ENCODE assay signal across 10 cellular contexts in genomic region chr3:189512039-189512438, GRCh38.
DNase-seq lines count a peak whose midpoint lies in the region; ATAC-seq, FAIRE-seq and TF ChIP-seq lines count a peak whose summit lies in the region.
"Had no signal": no experiment of that assay in that cellular context is flagged by ENCODE, and none has a peak within 500 bp of the region (broad histone marks: within the 10 kb centered on the region; RNA-seq: fewer than 3 reads in every experiment).

No MANE protein-coding gene starts in this region.

- H3K4me1 ChIP-seq in kidney (ENCODE audit: control insufficient read depth in 1 of 2, insufficient read depth in 1 of 2, low read depth in 1 of 2, low read length in 2 of 2), result no peaks in the 10 kb centered on the region
- H3K4me1 ChIP-seq in esophagus muscularis mucosa, result peaks cover 0 to 21% (median 16%) of the 10 kb centered on the region in 4 donors

- no peak overlapping the region for H3K4me3 ChIP-seq in kidney (ENCODE audit: low read length in 2 of 2)
- no peak overlapping the region for H3K4me3 ChIP-seq in esophagus muscularis mucosa

- intact Hi-C loops in kidney (cut with DNase I), result no loop called here
- intact Hi-C loops in esophagus muscularis mucosa (cut with DNase I), result no loop called here

- no peak for FAIRE-seq in kidney (lab: Jason Lieb, UNC)

- H3K27ac ChIP-seq in epithelial cell of prostate, result peak overlapping the region; percentile 93
- H3K27ac ChIP-seq in kidney (ENCODE audit: low read depth in 2 of 2, low read length in 2 of 2), result no peak overlapping the region
- H3K27ac ChIP-seq in esophagus muscularis mucosa (replicated peaks in 1 of 4), result no peak overlapping the region

- no peak overlapping the region for H3K9ac ChIP-seq in kidney (ENCODE audit: low read length in 2 of 2)

- DNase-seq in epithelial cell of prostate (ENCODE audit: low read depth, low spot score) (no peak), NCI-H2029 (lab: John Stamatoyannopoulos, UW) (no peak), H4 (ENCODE audit: low spot score) (no peak), kidney (no peak), esophagus muscularis mucosa (ENCODE audit: extremely low spot score) (no peak)
- DNase-seq: IMR-90; stimulated activated CD4-positive, alpha-beta T cell treated with anti-CD3 and anti-CD28 coated beads, Interleukin-4, amount 100 ng/mL, for 4 hours had no signal

- TF ChIP-seq EP300 in esophagus muscularis mucosa (IDR thresholded peaks at IDR 0.05), result no peak

- 69% methylated on average over 1 of the region's 1 CpG for WGBS in esophagus muscularis mucosa

- H3K9me3 ChIP-seq in kidney (ENCODE audit: control insufficient read depth in 1 of 2, low read length in 2 of 2), result no peaks in the 10 kb centered on the region
- H3K9me3 ChIP-seq in esophagus muscularis mucosa, result no peaks in the 10 kb centered on the region

- ATAC-seq in GM18517 (IDR thresholded peaks at IDR 0.05; ENCODE audit: unreplicated experiment) (peak; percentile 87), GM21825 (IDR thresholded peaks at IDR 0.05; ENCODE audit: unreplicated experiment) (peak; percentile 63), HG03520 (IDR thresholded peaks at IDR 0.05; ENCODE audit: unreplicated experiment) (peak; percentile 71)

- TF ChIP-seq CTCF in kidney (IDR thresholded peaks at IDR 0.05; ENCODE audit: borderline replicate concordance, extremely low read depth, insufficient read depth) (no peak), esophagus muscularis mucosa (IDR thresholded peaks at IDR 0.05) (no peak)

- no peaks in the 10 kb centered on the region for H3K27me3 ChIP-seq in esophagus muscularis mucosa

- no peak for TF ChIP-seq POLR2A in esophagus muscularis mucosa (IDR thresholded peaks at IDR 0.05; ENCODE audit: low read depth)

- H3K36me3 ChIP-seq in kidney (ENCODE audit: control insufficient read depth in 1 of 2, insufficient read depth in 2 of 2, low read length in 2 of 2) (no peaks in the 10 kb centered on the region), esophagus muscularis mucosa (no peaks in the 10 kb centered on the region)
